ENCODE assay signal across 8 cellular contexts in genomic region chr14:24136684-24137528, GRCh38. TPM values are rescaled to one million over a fixed set of nuclear protein-coding genes. Genes with fewer than 3 reads are reported as not detected.
DNase-seq lines count a peak whose midpoint lies in the region; ATAC-seq lines count a peak whose summit lies in the region.

No MANE protein-coding gene starts in this region.

- DNase-seq in T-helper 1 cell (no peak), NCI-H2107 treated with DMSO at 0.1 percent for 48 hours (lab: John Stamatoyannopoulos, UW; ENCODE audit: unreplicated experiment) (no peak), NCI-H2081 treated with DMSO at 0.1 percent for 48 hours (lab: John Stamatoyannopoulos, UW) (no peak)

- H3K4me1 ChIP-seq in iPS-20b (ENCODE audit: insufficient read depth, low read length) (peaks cover 15% of the 10 kb centered on the region), subcutaneous abdominal adipose tissue (ENCODE audit: control insufficient read depth in 5 of 5, insufficient read depth in 5 of 5, low read length in 5 of 5) (peaks cover 2 to 56% (median 33%) of the 10 kb centered on the region in 5 donors)

- H3K27me3 ChIP-seq in iPS-20b (ENCODE audit: insufficient read depth, low read length) (no peaks in the 10 kb centered on the region), subcutaneous abdominal adipose tissue (ENCODE audit: control insufficient read depth in 5 of 5, insufficient read depth in 4 of 5, low read length in 5 of 5) (no peaks in the 10 kb centered on the region)

- no peak for ATAC-seq in activated T-helper 17 cell treated with anti-CD3 and anti-CD28 coated beads, Interleukin-2, amount 50 U/mL, for 72 hours (replicated peaks)
- ATAC-seq in HG02759 (IDR thresholded peaks at IDR 0.05; ENCODE audit: unreplicated experiment), result no peak

- H3K4me1 Mint-ChIP-seq in T-helper 1 cell treated with Interleukin-12 subunit alpha and Interleukin-12 subunit beta and Interleukin-4 antibody, amounts not matched to agents 30 μg/mL and 1 μg/mL, for 36 hours (ENCODE audit: low read depth), result peaks cover 49% of the 10 kb centered on the region
- peaks cover 43% of the 10 kb centered on the region for H3K4me1 Mint-ChIP-seq in activated T-helper 17 cell treated with anti-CD3 and anti-CD28 coated beads, Interleukin-2, amount 50 U/mL, for 72 hours

- H3K27me3 Mint-ChIP-seq in T-helper 1 cell treated with Interleukin-12 subunit alpha and Interleukin-12 subunit beta and Interleukin-4 antibody, amounts not matched to agents 30 μg/mL and 1 μg/mL, for 36 hours (ENCODE audit: low read depth), result no peaks in the 10 kb centered on the region
- no peaks in the 10 kb centered on the region for H3K27me3 Mint-ChIP-seq in activated T-helper 17 cell treated with anti-CD3 and anti-CD28 coated beads, Interleukin-2, amount 50 U/mL, for 72 hours

- H3K27ac Mint-ChIP-seq in T-helper 1 cell treated with Interleukin-12 subunit alpha and Interleukin-12 subunit beta and Interleukin-4 antibody, amounts not matched to agents 30 μg/mL and 1 μg/mL, for 36 hours, result peak overlapping the region; percentile 91
- peak overlapping the region; percentile 91 for H3K27ac Mint-ChIP-seq in activated T-helper 17 cell treated with anti-CD3 and anti-CD28 coated beads, Interleukin-2, amount 50 U/mL, for 72 hours

- H3K9ac ChIP-seq in iPS-20b (ENCODE audit: low read depth, low read length), result peak overlapping the region; percentile 64; the same call in 1 of the 2 replicates
- peak overlapping the region in 4 of 5 donors; percentile 78 to 92 (median 86) for H3K9ac ChIP-seq in subcutaneous abdominal adipose tissue (ENCODE audit: low read length in 5 of 5)

- H3K36me3 Mint-ChIP-seq in T-helper 1 cell treated with Interleukin-12 subunit alpha and Interleukin-12 subunit beta and Interleukin-4 antibody, amounts not matched to agents 30 μg/mL and 1 μg/mL, for 36 hours (ENCODE audit: low read depth), result peaks cover 38% of the 10 kb centered on the region
- H3K36me3 Mint-ChIP-seq in activated T-helper 17 cell treated with anti-CD3 and anti-CD28 coated beads, Interleukin-2, amount 50 U/mL, for 72 hours (ENCODE audit: low read depth), result peaks cover 55% of the 10 kb centered on the region

- H3K36me3 ChIP-seq in iPS-20b (ENCODE audit: insufficient read depth, low read depth, low read length) (peaks cover 25% of the 10 kb centered on the region), subcutaneous abdominal adipose tissue (ENCODE audit: control insufficient read depth in 5 of 5, insufficient read depth in 5 of 5, low read length in 5 of 5) (peaks cover 0 to 24% (median 20%) of the 10 kb centered on the region in 5 donors)

- no peaks in the 10 kb centered on the region for H3K9me3 Mint-ChIP-seq in T-helper 1 cell treated with Interleukin-12 subunit alpha and Interleukin-12 subunit beta and Interleukin-4 antibody, amounts not matched to agents 30 μg/mL and 1 μg/mL, for 36 hours
- H3K9me3 Mint-ChIP-seq in activated T-helper 17 cell treated with anti-CD3 and anti-CD28 coated beads, Interleukin-2, amount 50 U/mL, for 72 hours, result no peaks in the 10 kb centered on the region

- H3K4me3 Mint-ChIP-seq in T-helper 1 cell treated with Interleukin-12 subunit alpha and Interleukin-12 subunit beta and Interleukin-4 antibody, amounts not matched to agents 30 μg/mL and 1 μg/mL, for 36 hours, result peak overlapping the region; percentile 95
- H3K4me3 Mint-ChIP-seq in activated T-helper 17 cell treated with anti-CD3 and anti-CD28 coated beads, Interleukin-2, amount 50 U/mL, for 72 hours, result peak overlapping the region; percentile 86

- H3K27ac ChIP-seq in iPS-20b (ENCODE audit: low read length), result no peak overlapping the region
- H3K27ac ChIP-seq in subcutaneous abdominal adipose tissue (ENCODE audit: low read depth, low read length), result peak overlapping the region; percentile 62

- H3K4me3 ChIP-seq in iPS-20b (ENCODE audit: low read length), result peak overlapping the region; percentile 78
- H3K4me3 ChIP-seq in subcutaneous abdominal adipose tissue (ENCODE audit: low read depth in 1 of 5, low read length in 5 of 5), result peak overlapping the region; percentile 73 to 91 (median 83)

- H3K9me3 ChIP-seq in iPS-20b (ENCODE audit: insufficient read depth, low read depth, low read length), result no peaks in the 10 kb centered on the region
- H3K9me3 ChIP-seq in subcutaneous abdominal adipose tissue (ENCODE audit: control insufficient read depth in 5 of 5, low read length in 5 of 5), result no peaks in the 10 kb centered on the region

RNA-seq across cellular contexts. Expression of gene PSME1, which starts 0.9 kb away (rescaled TPM):
- 100 to 1,000 TPM; 361 to 375 TPM for total RNA-seq in activated T-helper 17 cell treated with anti-CD3 and anti-CD28 coated beads, Interleukin-2, amount 50 U/mL, for 72 hours

RNA-seq across cellular contexts. Expression of gene EMC9, which starts 4.5 kb away (rescaled TPM):
- total RNA-seq in activated T-helper 17 cell treated with anti-CD3 and anti-CD28 coated beads, Interleukin-2, amount 50 U/mL, for 72 hours, result 10 to 100 TPM; 31.0 to 43.8 TPM

RNA-seq across cellular contexts. Expression of gene FITM1, which starts 6.4 kb away (rescaled TPM):
- under 1 TPM in 1 of 2 donors, not detected in 1; 0.58 TPM for total RNA-seq in activated T-helper 17 cell treated with anti-CD3 and anti-CD28 coated beads, Interleukin-2, amount 50 U/mL, for 72 hours

RNA-seq across cellular contexts. Expression of gene PSME2, which starts 9.5 kb away (rescaled TPM):
- total RNA-seq in activated T-helper 17 cell treated with anti-CD3 and anti-CD28 coated beads, Interleukin-2, amount 50 U/mL, for 72 hours, result 100 to 1,000 TPM; 339 to 489 TPM

RNA-seq across cellular contexts. Expression of gene RNF31, which starts 10.4 kb away (rescaled TPM):
- 10 to 100 TPM; 56.6 to 86.7 TPM for total RNA-seq in activated T-helper 17 cell treated with anti-CD3 and anti-CD28 coated beads, Interleukin-2, amount 50 U/mL, for 72 hours
